7 cellular contexts compared by ENCODE assay signal in the genomic region with DNA sequence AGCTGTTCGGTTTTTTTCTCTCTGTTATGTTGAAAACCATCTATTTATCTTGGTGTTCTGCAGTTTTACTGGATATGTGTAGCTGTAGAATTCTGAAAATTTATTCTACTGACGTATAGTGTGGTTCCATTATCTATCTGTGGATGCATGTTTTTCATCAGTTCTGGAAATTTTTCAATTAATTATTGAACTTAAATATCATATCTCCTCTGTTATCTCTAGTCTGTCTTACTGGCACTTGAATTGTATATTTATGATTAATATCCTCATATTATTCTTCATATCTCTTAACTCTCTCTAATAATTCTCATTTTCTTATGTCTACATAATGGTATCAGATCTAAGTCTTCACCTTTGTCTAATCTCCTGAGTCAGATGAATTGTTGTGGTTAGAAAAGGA.
"Had no signal": no experiment of that assay in that cellular context is flagged by ENCODE, and none has a peak within 500 bp of the region (broad histone marks: within the 10 kb centered on the region; RNA-seq: fewer than 3 reads in every experiment).

No MANE protein-coding gene starts in this region.

- H3K27ac ChIP-seq: HL-60 had no signal

- H3K4me3 Mint-ChIP-seq: IgD-negative memory B cell had no signal

- H3K4me3 ChIP-seq: K562 had no signal

- FAIRE-seq: HepG2, HTR-8/SVneo, K562 had no signal

- ATAC-seq: HepG2, K562 had no signal

- H3K36me3 Mint-ChIP-seq: IgD-negative memory B cell had no signal

- H3K27ac Mint-ChIP-seq: IgD-negative memory B cell had no signal

- DNase-seq: IMR-90, KBM-7 had no signal

- H3K4me1 Mint-ChIP-seq: IgD-negative memory B cell had no signal
